27 cellular contexts compared by ENCODE assay signal in the genomic region with DNA sequence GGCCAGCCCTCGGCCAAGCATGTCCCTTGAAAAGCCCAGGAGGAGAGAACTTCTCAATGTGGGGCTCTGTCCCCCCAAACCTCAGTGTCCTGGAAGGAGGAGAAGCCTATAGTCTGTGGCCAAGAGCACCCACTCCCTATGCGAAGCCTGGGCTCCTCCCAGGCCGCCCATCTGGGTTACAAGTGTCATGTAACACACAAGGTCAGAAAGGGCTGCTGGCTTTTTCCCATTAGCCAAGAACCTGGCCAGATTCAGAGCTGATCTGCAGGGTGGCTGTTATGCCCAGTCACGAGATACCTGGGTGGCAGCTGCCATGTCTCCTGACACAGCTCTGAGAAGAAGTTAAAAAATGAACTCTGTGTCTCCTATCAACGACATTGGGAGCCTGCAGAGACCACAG.
DNase-seq lines count a peak whose midpoint lies in the region; ATAC-seq and TF ChIP-seq lines count a peak whose summit lies in the region.
"Had no signal": no experiment of that assay in that cellular context is flagged by ENCODE, and none has a peak within 500 bp of the region (broad histone marks: within the 10 kb centered on the region; RNA-seq: fewer than 3 reads in every experiment).

No MANE protein-coding gene starts in this region.

- intact Hi-C loops in breast epithelium (cut with DNase I; ENCODE audit: low total_unique reads) (no loop called here), MCF 10A (cut with micrococcal nuclease) (no loop called here), right cardiac atrium (cut with DNase I) (no loop called here), psoas muscle (cut with DNase I) (no loop called here), upper lobe of right lung (cut with DNase I) (no loop called here), testis (cut with DNase I; ENCODE audit: low total_unique reads) (no loop called here)

- H3K4me1 ChIP-seq in breast epithelium = peaks cover 9% of the 10 kb centered on the region in 2 donors
- H3K4me1 ChIP-seq in right cardiac atrium (ENCODE audit: control insufficient read depth, insufficient read depth, low read length) = peaks cover 45% of the 10 kb centered on the region
- peaks cover 98% of the 10 kb centered on the region for H3K4me1 ChIP-seq in psoas muscle
- peaks cover 42% of the 10 kb centered on the region for H3K4me1 ChIP-seq in upper lobe of right lung
- peaks cover 32% of the 10 kb centered on the region for H3K4me1 ChIP-seq in testis
- H3K4me1 ChIP-seq: Caco-2 had no signal

- CTCF ChIA-PET in MCF 10A (lab: Yijun Ruan, JAX) = interaction anchor here (1.2 kb wide), 2 partner anchors 41 to 44 kb away, joined by 3 to 4 read pairs; no protein-coding TSS in a partner anchor

- no peak for TF ChIP-seq POLR2A in breast epithelium (IDR thresholded peaks at IDR 0.05)
- TF ChIP-seq POLR2A in testis (IDR thresholded peaks at IDR 0.05) = no peak

- H3K27me3 Mint-ChIP-seq in MCF 10A (ENCODE audit: insufficient read depth, unreplicated experiment) = no peaks in the 10 kb centered on the region
- H3K27me3 Mint-ChIP-seq: progenitor cell of endocrine pancreas had no signal

- 69% methylated on average over 5 of the region's 5 CpGs for WGBS in right cardiac atrium
- WGBS in psoas muscle, 3 donors = 25 to 47% (median 33%) methylated on average over 5 of the region's 5 CpGs
- WGBS in testis, 2 donors = 59 to 73% methylated on average over 2 to 5 of the region's 5 CpGs

- H3K4me3 ChIP-seq in breast epithelium (no peak overlapping the region), right cardiac atrium (ENCODE audit: low read length) (no peak overlapping the region), psoas muscle (peak overlapping the region; percentile 15), upper lobe of right lung (no peak overlapping the region), testis (no peak overlapping the region)
- H3K4me3 ChIP-seq: BLaER1 treated with 17β-estradiol and CSF1 and Interleukin-3, amounts not matched to agents 10 nM and 100 nM; dorsolateral prefrontal cortex; PC-9; thyroid gland had no signal

- POLR2A ChIA-PET in MCF 10A (lab: Yijun Ruan, JAX) = no interaction called here

- H3K36me3 ChIP-seq in breast epithelium (no peaks in the 10 kb centered on the region), psoas muscle (ENCODE audit: insufficient read depth in 1 of 2, low read depth in 1 of 2) (peaks cover 8 to 81% of the 10 kb centered on the region in 2 donors), upper lobe of right lung (peaks cover 80% of the 10 kb centered on the region), testis (ENCODE audit: low read depth, missing control alignments) (no peaks in the 10 kb centered on the region)

- H3K4me1 Mint-ChIP-seq in MCF 10A (ENCODE audit: insufficient read depth, unreplicated experiment) = peaks cover 7% of the 10 kb centered on the region
- H3K4me1 Mint-ChIP-seq: activated CD8-positive, alpha-beta memory T cell treated with anti-CD3 and anti-CD28 coated beads, Interleukin-2, amount 10 ng/mL, durations not matched to agents 7 days and 5 days had no signal

- H3K4me3 Mint-ChIP-seq in MCF 10A (ENCODE audit: unreplicated experiment) = no peak overlapping the region
- H3K4me3 Mint-ChIP-seq: activated CD8-positive, alpha-beta memory T cell treated with anti-CD3 and anti-CD28 coated beads, Interleukin-2, amount 10 ng/mL, durations not matched to agents 7 days and 5 days; activated T-cell treated with anti-CD3 and anti-CD28 coated beads, Interleukin-2, amount 50 U/mL, for 72 hours; stimulated activated naive B cell treated with anti-CD40 and anti-IgM and Interleukin-4, amounts not matched to agents 10 μg/mL and 1 μg/mL and 100 μg/mL, for 72 hours; T-helper 1 cell treated with Interleukin-12 subunit alpha and Interleukin-12 subunit beta and Interleukin-4 antibody, amounts not matched to agents 30 μg/mL and 1 μg/mL, for 36 hours had no signal

- DNase-seq in breast epithelium (ENCODE audit: low spot score in 2 of 2) (no peak), MCF 10A (ENCODE audit: unreplicated experiment) (no peak), right cardiac atrium (peak in 1 of 3 donors; percentile 56), psoas muscle (peak; percentile 66 to 84), upper lobe of right lung (no peak), COLO829 (ENCODE audit: low spot score) (no peak), testis (no peak)
- DNase-seq in activated CD8-positive, alpha-beta memory T cell treated with anti-CD3 and anti-CD28 coated beads, Interleukin-2, amount 50 U/mL, for 4 hours = no peak
- DNase-seq: activated CD4-positive, alpha-beta T cell treated with anti-CD3 and anti-CD28 coated beads, Interleukin-2, amount 50 U/mL, for 4 hours; activated CD8-positive, alpha-beta memory T cell treated with anti-CD3 and anti-CD28 coated beads, Interleukin-2, amount 10 ng/mL, durations not matched to agents 7 days and 5 days; activated naive CD4-positive, alpha-beta T cell; activated T-cell treated with anti-CD3 and anti-CD28 coated beads, Interleukin-2, amount 50 U/mL, for 72 hours; Caco-2; dorsolateral prefrontal cortex; hippocampal formation; mesendoderm; NCI-H2107; PC-9; stimulated activated naive B cell treated with anti-CD40 and anti-IgM and Interleukin-4, amounts not matched to agents 10 μg/mL and 1 μg/mL and 100 μg/mL, for 72 hours; thyroid gland had no signal

- no peaks in the 10 kb centered on the region for H3K9me3 Mint-ChIP-seq in MCF 10A (ENCODE audit: unreplicated experiment)
- H3K9me3 Mint-ChIP-seq: activated T-cell treated with anti-CD3 and anti-CD28 coated beads, Interleukin-2, amount 50 U/mL, for 72 hours; stimulated activated naive B cell treated with anti-CD40 and anti-IgM and Interleukin-4, amounts not matched to agents 10 μg/mL and 1 μg/mL and 100 μg/mL, for 72 hours; T-helper 1 cell treated with Interleukin-12 subunit alpha and Interleukin-12 subunit beta and Interleukin-4 antibody, amounts not matched to agents 30 μg/mL and 1 μg/mL, for 36 hours had no signal

- TF ChIP-seq CTCF in breast epithelium (IDR thresholded peaks at IDR 0.05) (no peak), MCF 10A (IDR thresholded peaks at IDR 0.05; ENCODE audit: unreplicated experiment) (no peak), psoas muscle (IDR thresholded peaks at IDR 0.05) (no peak), upper lobe of right lung (IDR thresholded peaks at IDR 0.05) (no peak), testis (IDR thresholded peaks at IDR 0.05) (no peak)

- no TSS peak for BruUV-seq in MCF 10A (replicated peaks; lab: Mats Ljungman, UMichigan)

- H3K27ac ChIP-seq in breast epithelium = peak overlapping the region; percentile 29 to 65
- peak overlapping the region; percentile 75 for H3K27ac ChIP-seq in right cardiac atrium (ENCODE audit: low read length)
- H3K27ac ChIP-seq in psoas muscle = peak overlapping the region; percentile 89
- H3K27ac ChIP-seq in upper lobe of right lung = peak overlapping the region; percentile 25
- H3K27ac ChIP-seq in testis = no peak overlapping the region
- H3K27ac ChIP-seq: 22Rv1; BLaER1 treated with 17β-estradiol and CSF1 and Interleukin-3, amounts not matched to agents 10 nM and 100 nM; dorsolateral prefrontal cortex; PC-9 had no signal

- no peak overlapping the region for H3K27ac Mint-ChIP-seq in MCF 10A (ENCODE audit: low read depth, unreplicated experiment)
- H3K27ac Mint-ChIP-seq: activated CD8-positive, alpha-beta memory T cell treated with anti-CD3 and anti-CD28 coated beads, Interleukin-2, amount 10 ng/mL, durations not matched to agents 7 days and 5 days; activated T-cell treated with anti-CD3 and anti-CD28 coated beads, Interleukin-2, amount 50 U/mL, for 72 hours; progenitor cell of endocrine pancreas; stimulated activated naive B cell treated with anti-CD40 and anti-IgM and Interleukin-4, amounts not matched to agents 10 μg/mL and 1 μg/mL and 100 μg/mL, for 72 hours; T-helper 1 cell treated with Interleukin-12 subunit alpha and Interleukin-12 subunit beta and Interleukin-4 antibody, amounts not matched to agents 30 μg/mL and 1 μg/mL, for 36 hours had no signal

- ATAC-seq in right cardiac atrium (no peak), psoas muscle (peak; percentile 43 to 69 (median 50)), upper lobe of right lung (no peak)
- ATAC-seq: activated CD4-positive, CD25-positive, alpha-beta regulatory T cell treated with anti-CD3 and anti-CD28 coated beads, Interleukin-2, amount 50 U/mL, for 24 hours; activated CD8-positive, alpha-beta memory T cell treated with anti-CD3 and anti-CD28 coated beads, Interleukin-2, amount 10 ng/mL, durations not matched to agents 7 days and 5 days; activated T-cell treated with anti-CD3 and anti-CD28 coated beads, Interleukin-2, amount 50 U/mL, for 72 hours; HCT116; SK-N-SH treated with all-trans-retinoic acid at 6 μM for 48 hours; stimulated activated naive B cell treated with anti-CD40 and anti-IgM and Interleukin-4, amounts not matched to agents 10 μg/mL and 1 μg/mL and 100 μg/mL, for 72 hours had no signal

- no peaks in the 10 kb centered on the region for H3K36me3 Mint-ChIP-seq in MCF 10A (ENCODE audit: insufficient read depth, unreplicated experiment)
- H3K36me3 Mint-ChIP-seq: activated CD8-positive, alpha-beta memory T cell treated with anti-CD3 and anti-CD28 coated beads, Interleukin-2, amount 10 ng/mL, durations not matched to agents 7 days and 5 days; stimulated activated naive B cell treated with anti-CD40 and anti-IgM and Interleukin-4, amounts not matched to agents 10 μg/mL and 1 μg/mL and 100 μg/mL, for 72 hours had no signal

- no peaks in the 10 kb centered on the region for H3K9me3 ChIP-seq in breast epithelium
- no peaks in the 10 kb centered on the region for H3K9me3 ChIP-seq in right cardiac atrium (ENCODE audit: control insufficient read depth, low read length)
- no peaks in the 10 kb centered on the region for H3K9me3 ChIP-seq in psoas muscle
- no peaks in the 10 kb centered on the region for H3K9me3 ChIP-seq in upper lobe of right lung
- H3K9me3 ChIP-seq in testis = no peaks in the 10 kb centered on the region
- H3K9me3 ChIP-seq: BLaER1 treated with 17β-estradiol and CSF1 and Interleukin-3, amounts not matched to agents 10 nM and 100 nM; Caco-2; thyroid gland had no signal

- H3K27me3 ChIP-seq in breast epithelium = no peaks in the 10 kb centered on the region
- H3K27me3 ChIP-seq in right cardiac atrium (ENCODE audit: control insufficient read depth, insufficient read depth) = no peaks in the 10 kb centered on the region
- no peaks in the 10 kb centered on the region for H3K27me3 ChIP-seq in psoas muscle (ENCODE audit: insufficient read depth in 3 of 3, low read length in 2 of 3)
- no peaks in the 10 kb centered on the region for H3K27me3 ChIP-seq in upper lobe of right lung
- no peaks in the 10 kb centered on the region for H3K27me3 ChIP-seq in testis
- H3K27me3 ChIP-seq: BLaER1 treated with 17β-estradiol and CSF1 and Interleukin-3, amounts not matched to agents 10 nM and 100 nM; dorsolateral prefrontal cortex; thyroid gland had no signal

Comparison
In these comparisons a context has a peak if more than half of its experiments do, and no peak if none do; other contexts are left out.
1. DNase-seq: peak in psoas muscle (2 of 2); none in breast epithelium (0 of 2), MCF 10A (single experiment), upper lobe of right lung (single experiment), COLO829 (single experiment), activated CD8-positive, alpha-beta memory T cell treated with anti-CD3 and anti-CD28 coated beads, Interleukin-2, amount 50 U/mL, for 4 hours (single experiment) and testis (single experiment).
2. H3K27ac ChIP-seq: peak in breast epithelium (2 of 2), right cardiac atrium (single experiment), psoas muscle (single experiment) and upper lobe of right lung (single experiment); none in testis (0 of 2).
3. ATAC-seq: peak in psoas muscle (4 of 4); none in right cardiac atrium (0 of 2) and upper lobe of right lung (single experiment).